9 cellular contexts compared by ENCODE assay signal in the genomic region with DNA sequence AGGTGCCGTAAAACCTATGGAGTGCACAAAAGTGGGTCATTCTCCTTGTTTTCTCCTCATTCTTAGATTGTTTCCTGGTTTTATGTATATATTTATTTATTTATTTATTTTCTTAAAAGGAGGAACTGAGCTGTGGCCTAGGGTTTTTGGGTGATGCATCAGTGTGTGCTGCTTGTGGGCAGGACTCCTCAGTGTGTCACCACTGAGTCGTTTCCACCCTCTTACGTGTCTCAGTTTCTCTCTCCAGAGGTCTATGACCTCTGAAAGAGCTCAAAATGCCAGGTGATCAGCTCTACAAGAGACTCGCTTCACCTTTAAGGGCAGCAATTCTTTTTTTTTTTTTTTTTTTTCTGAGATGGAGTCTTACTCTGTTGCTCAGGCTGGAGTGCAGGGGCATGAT.
DNase-seq lines count a peak whose midpoint lies in the region; ATAC-seq lines count a peak whose summit lies in the region.
"Had no signal": no experiment of that assay in that cellular context is flagged by ENCODE, and none has a peak within 500 bp of the region (broad histone marks: within the 10 kb centered on the region; RNA-seq: fewer than 3 reads in every experiment).

No MANE protein-coding gene starts in this region.

- intact Hi-C loops in cardiac septum (cut with DNase I): no loop called here

- ATAC-seq in HG03280 (IDR thresholded peaks at IDR 0.05; ENCODE audit: unreplicated experiment): peak; percentile 73

- DNase-seq in NK-92 treated with Interleukin-12 subunit alpha and Interleukin-12 subunit beta, amount 100 ng/mL, for 24 hours (lab: John Stamatoyannopoulos, UW): peak; percentile 24
- DNase-seq in NK-92 (lab: John Stamatoyannopoulos, UW; ENCODE audit: unreplicated experiment) (no peak), putamen (ENCODE audit: low spot score) (no peak), ureter (ENCODE audit: low spot score) (no peak), cardiac septum (ENCODE audit: low spot score) (no peak)
- DNase-seq in activated naive CD4-positive, alpha-beta T cell treated with anti-CD3 and anti-CD28 coated beads, Interleukin-2, amount 50 U/mL, for 16 hours: peak; percentile 50
- peak; percentile 9 to 46 for DNase-seq in stimulated activated CD4-positive, alpha-beta T cell treated with anti-CD3 and anti-CD28 coated beads, Interleukin-4, amount 100 ng/mL, for 4 hours
- DNase-seq: hippocampal formation had no signal

Comparison
In these comparisons a context has a peak if more than half of its experiments do, and no peak if none do; other contexts are left out.
1. DNase-seq: peak in NK-92 treated with Interleukin-12 subunit alpha and Interleukin-12 subunit beta, amount 100 ng/mL, for 24 hours (single experiment), activated naive CD4-positive, alpha-beta T cell treated with anti-CD3 and anti-CD28 coated beads, Interleukin-2, amount 50 U/mL, for 16 hours (single experiment) and stimulated activated CD4-positive, alpha-beta T cell treated with anti-CD3 and anti-CD28 coated beads, Interleukin-4, amount 100 ng/mL, for 4 hours (2 of 2); none in NK-92 (single experiment), putamen (single experiment), ureter (single experiment) and cardiac septum (single experiment).